24 cellular contexts compared by ENCODE assay signal in the genomic region with DNA sequence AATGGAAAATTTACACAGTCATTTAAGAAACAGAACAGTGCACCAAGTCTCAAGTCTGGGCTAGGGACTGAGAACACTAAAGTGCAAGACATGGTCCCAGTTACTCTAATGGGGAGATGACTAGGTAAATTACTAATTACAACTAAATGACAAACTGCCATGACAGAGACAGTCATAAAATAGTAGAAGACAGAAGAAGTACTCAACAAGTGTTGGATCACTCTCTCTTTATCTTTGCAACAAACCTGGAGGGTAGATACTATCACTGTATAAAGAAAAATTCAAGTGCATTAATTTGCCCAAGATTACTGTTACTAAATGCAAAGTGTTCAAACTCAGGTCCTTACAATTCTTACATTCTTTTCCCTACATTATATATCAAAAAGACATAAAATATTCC. TPM values are rescaled to one million over a fixed set of nuclear protein-coding genes. Genes with fewer than 3 reads are reported as not detected.
DNase-seq lines count a peak whose midpoint lies in the region; ATAC-seq, FAIRE-seq and TF ChIP-seq lines count a peak whose summit lies in the region.
"Had no signal": no experiment of that assay in that cellular context is flagged by ENCODE, and none has a peak within 500 bp of the region (broad histone marks: within the 10 kb centered on the region; RNA-seq: fewer than 3 reads in every experiment).

No MANE protein-coding gene starts in this region.

- H3K9me3 ChIP-seq in K562 (replicated peaks; ENCODE audit: control insufficient read depth, insufficient read depth, low read depth, low read length) (no peaks in the 10 kb centered on the region), sigmoid colon (no peaks in the 10 kb centered on the region), upper lobe of right lung (no peaks in the 10 kb centered on the region)
- no peaks in the 10 kb centered on the region for H3K9me3 ChIP-seq in CD8-positive, alpha-beta T cell (ENCODE audit: low read length)

- H3K4me3 ChIP-seq in NB4 (ENCODE audit: low read depth, low read length) (peak overlapping the region; percentile 54), K562 (no peak overlapping the region), sigmoid colon (no peak overlapping the region), upper lobe of right lung (no peak overlapping the region)
- no peak overlapping the region for H3K4me3 ChIP-seq in CD8-positive, alpha-beta T cell (ENCODE audit: low read depth, low read length)
- H3K4me3 ChIP-seq: GM23248, SK-N-MC had no signal

- TF ChIP-seq POLR2A in NB4 (IDR thresholded peaks at IDR 0.05; ENCODE audit: extremely low read depth, insufficient read length) = no peak
- no peak for TF ChIP-seq POLR2A in K562 (conservative IDR thresholded peaks at IDR 0.05)
- no peak for TF ChIP-seq POLR2A in sigmoid colon (IDR thresholded peaks at IDR 0.05)

- H3K4me3 Mint-ChIP-seq in CD8-positive, alpha-beta T cell = no peak overlapping the region
- H3K4me3 Mint-ChIP-seq: H9 had no signal

- peaks cover 7% of the 10 kb centered on the region for H3K9me3 Mint-ChIP-seq in CD8-positive, alpha-beta T cell

- peaks cover 67% of the 10 kb centered on the region for H3K79me2 ChIP-seq in K562 (ENCODE audit: control insufficient read depth, insufficient read depth, low read length)

- H3K27ac Mint-ChIP-seq in CD8-positive, alpha-beta T cell = no peak overlapping the region
- H3K27ac Mint-ChIP-seq: H9 had no signal

- H3K36me3 Mint-ChIP-seq in CD8-positive, alpha-beta T cell = no peaks in the 10 kb centered on the region

- no peaks in the 10 kb centered on the region for H3K9me1 ChIP-seq in K562 (ENCODE audit: control insufficient read depth, insufficient read depth, low read length)

- POLR2A ChIA-PET in K562 (lab: Yijun Ruan, JAX) = no interaction called here
- POLR2A ChIA-PET in CD8-positive, alpha-beta T cell (lab: Charles Lee) = no interaction called here

- H3K27me3 ChIP-seq in K562 (ENCODE audit: control insufficient read depth in 2 of 2, insufficient read depth in 2 of 2, low read length in 2 of 2) = no peaks in the 10 kb centered on the region
- no peaks in the 10 kb centered on the region for H3K27me3 ChIP-seq in sigmoid colon
- H3K27me3 ChIP-seq in upper lobe of right lung = no peaks in the 10 kb centered on the region
- no peaks in the 10 kb centered on the region for H3K27me3 ChIP-seq in CD8-positive, alpha-beta T cell (ENCODE audit: insufficient read depth, low read length)

- in situ Hi-C loops in K562 (cut with MboI) = no loop called here

- DNase-seq in NB4 (ENCODE audit: low read depth) = peak; percentile 29
- DNase-seq in K562 (ENCODE audit: extremely low read depth in 1 of 4, low spot score in 3 of 4) = peak in 1 of 4 experiments; percentile 26
- DNase-seq in sigmoid colon = no peak
- no peak for DNase-seq in upper lobe of right lung
- DNase-seq in CD8-positive, alpha-beta T cell = no peak
- no peak for DNase-seq in middle frontal gyrus (ENCODE audit: extremely low spot score, low spot score)
- DNase-seq in D341Med (ENCODE audit: low spot score) = no peak
- DNase-seq: C1 segment of cervical spinal cord, Calu3, DMS153, GM23248, H9, Kasumi-1, NCI-H1048, NCI-H1417, NCI-H1694, NCI-H2029 treated with DMSO at 0.1 percent for 48 hours, NCI-H526 treated with DMSO at 0.1 percent for 48 hours, OCI-M1, SIG-M5 had no signal

- CTCF ChIA-PET in K562 (lab: Yijun Ruan, JAX; ENCODE audit: low intra/inter-chr PET ratio) = no interaction called here
- CTCF ChIA-PET in CD8-positive, alpha-beta T cell (lab: Charles Lee) = no interaction called here

- no peak overlapping the region for H3K4me2 ChIP-seq in K562 (ENCODE audit: insufficient read depth, low read length)

- TF ChIP-seq EP300 in K562 (IDR thresholded peaks at IDR 0.05; ENCODE audit: low read length) (peak; percentile 21; the same call in 1 of the 2 replicates), sigmoid colon (IDR thresholded peaks at IDR 0.05) (no peak)

- H3K27ac ChIP-seq in K562 (ENCODE audit: extremely low read depth, low read depth, low read length) = peak overlapping the region; percentile 34; the same call in 2 of the 3 replicates
- peak overlapping the region in 3 of 4 donors; percentile 7 to 54 (median 49) for H3K27ac ChIP-seq in sigmoid colon
- H3K27ac ChIP-seq in upper lobe of right lung = peak overlapping the region; percentile 52
- no peak overlapping the region for H3K27ac ChIP-seq in CD8-positive, alpha-beta T cell (ENCODE audit: low read depth, low read length)
- H3K27ac ChIP-seq: SK-N-MC had no signal

- TF ChIP-seq RAD21 in K562 (CRISPR knock-in tag; conservative IDR thresholded peaks at IDR 0.05 in 1 of 2, IDR thresholded peaks at IDR 0.05 in 1 of 2) = no peak

- H3K9ac ChIP-seq in K562 (ENCODE audit: insufficient read depth in 1 of 2, low read depth in 2 of 2, low read length in 2 of 2) = peak overlapping the region in 1 of 2 experiments; percentile 9; a peak in 1 of 4 replicates
- H3K9ac ChIP-seq: GM23248 had no signal

- ATAC-seq in K562 (peak; percentile 24), upper lobe of right lung (no peak)
- no peak for ATAC-seq in CD8-positive, alpha-beta T cell
- ATAC-seq: HepG2 had no signal

- H3K4me1 ChIP-seq in K562 (replicated peaks in 1 of 2; ENCODE audit: control insufficient read depth in 2 of 2, insufficient read depth in 2 of 2, low read length in 2 of 2) (peaks cover 4 to 47% of the 10 kb centered on the region in 2 experiments; a peak in 4 of 5 replicates), sigmoid colon (peaks cover 0 to 11% (median 5%) of the 10 kb centered on the region in 4 donors), upper lobe of right lung (peaks cover 16% of the 10 kb centered on the region)
- H3K4me1 ChIP-seq in CD8-positive, alpha-beta T cell (ENCODE audit: insufficient read depth, low read length) = no peaks in the 10 kb centered on the region

- H3K27me3 Mint-ChIP-seq in CD8-positive, alpha-beta T cell (ENCODE audit: low read depth) = no peaks in the 10 kb centered on the region

- FAIRE-seq in K562 (lab: Jason Lieb, UNC) = no peak
- FAIRE-seq: GM18507, HepG2, RCC 7860 had no signal

- H2AFZ ChIP-seq in K562 (ENCODE audit: low read depth, low read length) = no peak overlapping the region
- H2AFZ ChIP-seq: GM23248 had no signal

- intact Hi-C loops in K562 (cut with micrococcal nuclease) (loop anchor here (1.0 kb wide), 1 partner anchor 69 kb away; no protein-coding TSS in a partner anchor), sigmoid colon (cut with DNase I) (no loop called here), upper lobe of right lung (cut with DNase I) (no loop called here)
- intact Hi-C loops in CD8-positive, alpha-beta T cell (cut with DNase I, micrococcal nuclease) = no loop called here

- no peaks in the 10 kb centered on the region for H4K20me1 ChIP-seq in K562 (replicated peaks; ENCODE audit: control insufficient read depth, insufficient read depth, low read length)

- TF ChIP-seq CTCF in NB4 (IDR thresholded peaks at IDR 0.05; ENCODE audit: low read depth, low read length) (no peak), K562 (IDR thresholded peaks at IDR 0.05 in 2 of 3, conservative IDR thresholded peaks at IDR 0.05 in 1 of 3; ENCODE audit: insufficient read depth in 2 of 3, low read depth in 1 of 3, low read length in 3 of 3) (no peak), sigmoid colon (IDR thresholded peaks at IDR 0.05) (no peak), upper lobe of right lung (IDR thresholded peaks at IDR 0.05) (no peak)
- no peak for TF ChIP-seq CTCF in CD8-positive, alpha-beta T cell (IDR thresholded peaks at IDR 0.05)

- H3K36me3 ChIP-seq in K562 (ENCODE audit: control insufficient read depth, insufficient read depth, low read length) = 0 out of 3 replicates have a peak, but pooled peaks cover 2% of the 10 kb centered on the region
- no peaks in the 10 kb centered on the region for H3K36me3 ChIP-seq in sigmoid colon
- H3K36me3 ChIP-seq in upper lobe of right lung = no peaks in the 10 kb centered on the region
- no peaks in the 10 kb centered on the region for H3K36me3 ChIP-seq in CD8-positive, alpha-beta T cell (ENCODE audit: insufficient read depth, low read length)

- H3K4me1 Mint-ChIP-seq in CD8-positive, alpha-beta T cell (ENCODE audit: low read depth) = no peaks in the 10 kb centered on the region
- H3K4me1 Mint-ChIP-seq: H9 had no signal

- BruUV-seq in K562 (replicated peaks; lab: Mats Ljungman, UMichigan) = no TSS peak

TF ChIP-seq in K562, 482 proteins besides CTCF, POLR2A, EP300 and RAD21 (continues in another document):
- TF ChIP-seq MAFG (tag; conservative IDR thresholded peaks at IDR 0.05) (peak; percentile 72), ZNF766 (CRISPR knock-in tag; conservative IDR thresholded peaks at IDR 0.05) (no peak), CSDE1 (IDR thresholded peaks at IDR 0.05) (no peak), FOXJ2 (tag; IDR thresholded peaks at IDR 0.05) (no peak), ZNF197 (CRISPR knock-in tag; IDR thresholded peaks at IDR 0.05; ENCODE audit: low read depth) (no peak), ZNF316 (IDR thresholded peaks at IDR 0.05) (peak; percentile 41; the same call in 1 of the 2 replicates)

RNA-seq across cellular contexts. Expression of a gene that starts 44.7 kb away (rescaled TPM):
- 77.2 and 279 TPM in 2 replicates for total RNA-seq in K562 (2011; cell fraction: chromatin; rRNA removed; ENCODE audit: low replicate concordance)
- total RNA-seq in K562 (2011; cell fraction: nucleolus; rRNA removed) = 32.7 and 55.5 TPM in 2 replicates
- total RNA-seq in K562 (2011; cell fraction: nucleoplasm; rRNA removed) = 96.4 and 108 TPM in 2 replicates
- total RNA-seq in K562 (2014; rRNA removed) = 19.1 and 21.4 TPM in 2 replicates
- 47.7 and 51.7 TPM in 2 replicates for total RNA-seq in K562 (2014; rRNA removed; fragmentation: Illumina TruSeq; extraction: Trizol)
- total RNA-seq in K562 (2015; rRNA removed; fragmentation: Illumina TruSeq; extraction: Trizol) = 46.6 and 52.6 TPM in 2 replicates
- 27.2 and 30.7 TPM in 2 replicates for total RNA-seq in K562 (2021)
- polyA plus RNA-seq in K562 (2011; rRNA removed) = 29.1 and 57.7 TPM in 2 replicates
- 10.3 and 11.5 TPM in 2 replicates for polyA plus RNA-seq in K562 (2011; cell fraction: cytosol; rRNA removed)
- polyA plus RNA-seq in K562 (2011; cell fraction: nucleus; rRNA removed) = 89.0 and 105 TPM in 2 replicates
- 33.2 and 71.4 TPM in 2 replicates for polyA plus RNA-seq in K562 (2012)
- 36.6 and 43.6 TPM in 2 replicates for polyA plus RNA-seq in K562 (2014; fragmentation: Illumina TruSeq; extraction: Trizol)
- polyA plus RNA-seq in K562 (2014; fragmentation: Nextera tagmentation; extraction: Ambion mirVana) = 10 to 100 TPM in 1 of 2 experiments, 1 to 10 TPM in 1; 9.3 to 16.2 TPM
- 25.2 and 26.8 TPM in 2 replicates for polyA plus RNA-seq in K562 (2014; rRNA removed)
- polyA minus RNA-seq in K562 (2011; rRNA and poly(A)+ RNA removed) = 39.8 and 45.9 TPM in 2 replicates
- 8.6 and 15.8 TPM in 2 replicates for polyA minus RNA-seq in K562 (2011; cell fraction: cytosol; rRNA and poly(A)+ RNA removed)
- polyA minus RNA-seq in K562 (2011; cell fraction: nucleus; rRNA and poly(A)+ RNA removed) = 45.1 and 48.7 TPM in 2 replicates
- 10 to 100 TPM; 34.6 to 64.5 (median 50.5) TPM for total RNA-seq in sigmoid colon
- polyA plus RNA-seq in sigmoid colon = 10 to 100 TPM in 2 of 3 donors, 1 to 10 TPM in 1; 5.5 to 24.9 (median 14.4) TPM
- total RNA-seq in upper lobe of right lung = 55.2 TPM
- 1 to 10 TPM; 3.3 to 3.6 TPM for total RNA-seq in CD8-positive, alpha-beta T cell

Comparison
In these comparisons a context has a peak if more than half of its experiments do, and no peak if none do; other contexts are left out.
1. RNA of a gene that starts 44.7 kb away (total RNA-seq): 34.6 to 64.5 TPM in sigmoid colon, 55.2 TPM in upper lobe of right lung (single experiment) and 19.1 to 279 TPM in K562; 3.3 to 3.6 TPM in CD8-positive, alpha-beta T cell; every median in the first group is over 4 times any median in the second.